ENCODE assay signal across 1 cellular context in the genomic region with DNA sequence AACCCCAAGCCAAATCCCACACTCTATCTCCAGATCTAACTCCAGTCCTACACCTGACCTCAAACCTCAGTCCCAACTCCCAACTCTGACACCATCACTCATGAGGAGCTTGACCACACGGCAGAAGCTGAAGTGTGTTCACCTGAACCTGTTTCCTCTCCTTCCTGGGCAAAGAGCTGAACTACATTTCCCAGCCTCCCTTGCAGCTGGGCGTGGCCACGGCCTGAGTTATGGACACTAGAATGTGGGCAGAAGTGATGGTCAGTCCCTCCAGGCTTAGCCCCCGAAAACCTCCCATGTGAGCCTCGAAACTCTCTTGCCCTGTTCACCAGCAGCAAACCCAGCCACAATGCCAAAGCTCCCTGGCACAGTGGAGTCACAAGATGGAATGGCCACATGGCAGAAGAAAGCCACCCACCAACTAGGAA.
A peak's percentile ranks its signal among the peaks of the same experiment; 100 is the strongest.
TF ChIP-seq lines count a peak whose summit lies in the region.

No MANE protein-coding gene starts in this region.

TF ChIP-seq in K562, 482 proteins besides CTCF, POLR2A, EP300 and RAD21:
- 0 out of 2 replicates have a peak, but pooled peaks have one; percentile 51 for TF ChIP-seq ELF4 (CRISPR knock-in tag; IDR thresholded peaks at IDR 0.05)
- TF ChIP-seq JUND (IDR thresholded peaks at IDR 0.05; ENCODE audit: borderline replicate concordance, low read depth, low read length), result 0 out of 2 replicates have a peak, but pooled peaks have one; percentile 17
- TF ChIP-seq JUND (tag; IDR thresholded peaks at IDR 0.05; ENCODE audit: borderline replicate concordance, low read depth, low read length), result no peak
- no peak for TF ChIP-seq ERF (CRISPR knock-in tag; IDR thresholded peaks at IDR 0.05)
- TF ChIP-seq HDAC1 (IDR thresholded peaks at IDR 0.05), result no peak
- TF ChIP-seq, protein P1, sequence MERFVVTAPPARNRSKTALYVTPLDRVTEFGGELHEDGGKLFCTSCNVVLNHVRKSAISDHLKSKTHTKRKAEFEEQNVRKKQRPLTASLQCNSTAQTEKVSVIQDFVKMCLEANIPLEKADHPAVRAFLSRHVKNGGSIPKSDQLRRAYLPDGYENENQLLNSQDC (CRISPR knock-in tag; IDR thresholded peaks at IDR 0.05), result no peak
- TF ChIP-seq CSDE1 (IDR thresholded peaks at IDR 0.05), result no peak
- peak; percentile 92 for TF ChIP-seq SP1 (CRISPR knock-in tag; IDR thresholded peaks at IDR 0.05)
- TF ChIP-seq ELF1 (tag; IDR thresholded peaks at IDR 0.05), result peak; percentile 53
- no peak for TF ChIP-seq PRPF4 (IDR thresholded peaks at IDR 0.05; ENCODE audit: insufficient read depth, low read depth, low read length, poor library complexity, severe bottlenecking)
- TF ChIP-seq, protein P2, sequence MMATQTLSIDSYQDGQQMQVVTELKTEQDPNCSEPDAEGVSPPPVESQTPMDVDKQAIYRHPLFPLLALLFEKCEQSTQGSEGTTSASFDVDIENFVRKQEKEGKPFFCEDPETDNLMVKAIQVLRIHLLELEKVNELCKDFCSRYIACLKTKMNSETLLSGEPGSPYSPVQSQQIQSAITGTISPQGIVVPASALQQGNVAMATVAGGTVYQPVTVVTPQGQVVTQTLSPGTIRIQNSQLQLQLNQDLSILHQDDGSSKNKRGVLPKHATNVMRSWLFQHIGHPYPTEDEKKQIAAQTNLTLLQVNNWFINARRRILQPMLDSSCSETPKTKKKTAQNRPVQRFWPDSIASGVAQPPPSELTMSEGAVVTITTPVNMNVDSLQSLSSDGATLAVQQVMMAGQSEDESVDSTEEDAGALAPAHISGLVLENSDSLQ (IDR thresholded peaks at IDR 0.05), result peak; percentile 70
- TF ChIP-seq GABPA (tag; conservative IDR thresholded peaks at IDR 0.05; ENCODE audit: low read depth), result no peak
- no peak for TF ChIP-seq NR1H2 (CRISPR knock-in tag; IDR thresholded peaks at IDR 0.05)
- TF ChIP-seq TCFL5 (CRISPR knock-in tag; conservative IDR thresholded peaks at IDR 0.05), result no peak
- no peak for TF ChIP-seq STAT5B (CRISPR knock-in tag; IDR thresholded peaks at IDR 0.05)
- no peak for TF ChIP-seq KDM2B (CRISPR knock-in tag; IDR thresholded peaks at IDR 0.05)
- TF ChIP-seq SIX5 (IDR thresholded peaks at IDR 0.05; ENCODE audit: borderline replicate concordance in 1 of 2, insufficient read depth in 1 of 2, low read depth in 1 of 2, low read length in 2 of 2), result peak; percentile 80 to 82
- TF ChIP-seq, protein P3, sequence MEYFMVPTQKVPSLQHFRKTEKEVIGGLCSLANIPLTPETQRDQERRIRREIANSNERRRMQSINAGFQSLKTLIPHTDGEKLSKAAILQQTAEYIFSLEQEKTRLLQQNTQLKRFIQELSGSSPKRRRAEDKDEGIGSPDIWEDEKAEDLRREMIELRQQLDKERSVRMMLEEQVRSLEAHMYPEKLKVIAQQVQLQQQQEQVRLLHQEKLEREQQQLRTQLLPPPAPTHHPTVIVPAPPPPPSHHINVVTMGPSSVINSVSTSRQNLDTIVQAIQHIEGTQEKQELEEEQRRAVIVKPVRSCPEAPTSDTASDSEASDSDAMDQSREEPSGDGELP (CRISPR knock-in tag; IDR thresholded peaks at IDR 0.05; ENCODE audit: borderline replicate concordance), result peak; percentile 49; the same call in 1 of the 2 replicates
- TF ChIP-seq, protein P4, sequence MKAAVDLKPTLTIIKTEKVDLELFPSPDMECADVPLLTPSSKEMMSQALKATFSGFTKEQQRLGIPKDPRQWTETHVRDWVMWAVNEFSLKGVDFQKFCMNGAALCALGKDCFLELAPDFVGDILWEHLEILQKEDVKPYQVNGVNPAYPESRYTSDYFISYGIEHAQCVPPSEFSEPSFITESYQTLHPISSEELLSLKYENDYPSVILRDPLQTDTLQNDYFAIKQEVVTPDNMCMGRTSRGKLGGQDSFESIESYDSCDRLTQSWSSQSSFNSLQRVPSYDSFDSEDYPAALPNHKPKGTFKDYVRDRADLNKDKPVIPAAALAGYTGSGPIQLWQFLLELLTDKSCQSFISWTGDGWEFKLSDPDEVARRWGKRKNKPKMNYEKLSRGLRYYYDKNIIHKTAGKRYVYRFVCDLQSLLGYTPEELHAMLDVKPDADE (conservative IDR thresholded peaks at IDR 0.05; ENCODE audit: control insufficient read depth, low read depth, low read length), result 0 out of 2 replicates have a peak, but pooled peaks have one; percentile 43
- TF ChIP-seq DPF2 (IDR thresholded peaks at IDR 0.05), result 0 out of 2 replicates have a peak, but pooled peaks have one; percentile 15
- TF ChIP-seq CREM (IDR thresholded peaks at IDR 0.05; ENCODE audit: low read depth), result peak; percentile 70
- TF ChIP-seq PYGO2 (tag; IDR thresholded peaks at IDR 0.05), result no peak
- TF ChIP-seq MYC (IDR thresholded peaks at IDR 0.05; ENCODE audit: low read depth, low read length), result 0 out of 2 replicates have a peak, but pooled peaks have one; percentile 40
- no peak for TF ChIP-seq MYC (CRISPR knock-in tag; IDR thresholded peaks at IDR 0.05; ENCODE audit: borderline replicate concordance, low read depth)
- no peak for TF ChIP-seq HNRNPUL1 (IDR thresholded peaks at IDR 0.05; ENCODE audit: low read length)
- TF ChIP-seq, protein P5, sequence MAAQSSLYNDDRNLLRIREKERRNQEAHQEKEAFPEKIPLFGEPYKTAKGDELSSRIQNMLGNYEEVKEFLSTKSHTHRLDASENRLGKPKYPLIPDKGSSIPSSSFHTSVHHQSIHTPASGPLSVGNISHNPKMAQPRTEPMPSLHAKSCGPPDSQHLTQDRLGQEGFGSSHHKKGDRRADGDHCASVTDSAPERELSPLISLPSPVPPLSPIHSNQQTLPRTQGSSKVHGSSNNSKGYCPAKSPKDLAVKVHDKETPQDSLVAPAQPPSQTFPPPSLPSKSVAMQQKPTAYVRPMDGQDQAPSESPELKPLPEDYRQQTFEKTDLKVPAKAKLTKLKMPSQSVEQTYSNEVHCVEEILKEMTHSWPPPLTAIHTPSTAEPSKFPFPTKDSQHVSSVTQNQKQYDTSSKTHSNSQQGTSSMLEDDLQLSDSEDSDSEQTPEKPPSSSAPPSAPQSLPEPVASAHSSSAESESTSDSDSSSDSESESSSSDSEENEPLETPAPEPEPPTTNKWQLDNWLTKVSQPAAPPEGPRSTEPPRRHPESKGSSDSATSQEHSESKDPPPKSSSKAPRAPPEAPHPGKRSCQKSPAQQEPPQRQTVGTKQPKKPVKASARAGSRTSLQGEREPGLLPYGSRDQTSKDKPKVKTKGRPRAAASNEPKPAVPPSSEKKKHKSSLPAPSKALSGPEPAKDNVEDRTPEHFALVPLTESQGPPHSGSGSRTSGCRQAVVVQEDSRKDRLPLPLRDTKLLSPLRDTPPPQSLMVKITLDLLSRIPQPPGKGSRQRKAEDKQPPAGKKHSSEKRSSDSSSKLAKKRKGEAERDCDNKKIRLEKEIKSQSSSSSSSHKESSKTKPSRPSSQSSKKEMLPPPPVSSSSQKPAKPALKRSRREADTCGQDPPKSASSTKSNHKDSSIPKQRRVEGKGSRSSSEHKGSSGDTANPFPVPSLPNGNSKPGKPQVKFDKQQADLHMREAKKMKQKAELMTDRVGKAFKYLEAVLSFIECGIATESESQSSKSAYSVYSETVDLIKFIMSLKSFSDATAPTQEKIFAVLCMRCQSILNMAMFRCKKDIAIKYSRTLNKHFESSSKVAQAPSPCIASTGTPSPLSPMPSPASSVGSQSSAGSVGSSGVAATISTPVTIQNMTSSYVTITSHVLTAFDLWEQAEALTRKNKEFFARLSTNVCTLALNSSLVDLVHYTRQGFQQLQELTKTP (IDR thresholded peaks at IDR 0.05; ENCODE audit: low read depth in 1 of 2, partially characterized antibody in 2 of 2), result peak in 1 of 2 experiments; percentile 84
- TF ChIP-seq, protein P6, sequence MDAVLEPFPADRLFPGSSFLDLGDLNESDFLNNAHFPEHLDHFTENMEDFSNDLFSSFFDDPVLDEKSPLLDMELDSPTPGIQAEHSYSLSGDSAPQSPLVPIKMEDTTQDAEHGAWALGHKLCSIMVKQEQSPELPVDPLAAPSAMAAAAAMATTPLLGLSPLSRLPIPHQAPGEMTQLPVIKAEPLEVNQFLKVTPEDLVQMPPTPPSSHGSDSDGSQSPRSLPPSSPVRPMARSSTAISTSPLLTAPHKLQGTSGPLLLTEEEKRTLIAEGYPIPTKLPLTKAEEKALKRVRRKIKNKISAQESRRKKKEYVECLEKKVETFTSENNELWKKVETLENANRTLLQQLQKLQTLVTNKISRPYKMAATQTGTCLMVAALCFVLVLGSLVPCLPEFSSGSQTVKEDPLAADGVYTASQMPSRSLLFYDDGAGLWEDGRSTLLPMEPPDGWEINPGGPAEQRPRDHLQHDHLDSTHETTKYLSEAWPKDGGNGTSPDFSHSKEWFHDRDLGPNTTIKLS (IDR thresholded peaks at IDR 0.05; ENCODE audit: borderline replicate concordance, low read depth), result 0 out of 2 replicates have a peak, but pooled peaks have one; percentile 37
- no peak for TF ChIP-seq ARID2 (IDR thresholded peaks at IDR 0.05)
- TF ChIP-seq MBD2 (IDR thresholded peaks at IDR 0.05; ENCODE audit: borderline replicate concordance, low read depth), result 0 out of 2 replicates have a peak, but pooled peaks have one; percentile 50
- TF ChIP-seq FOSL1 (tag; conservative IDR thresholded peaks at IDR 0.05), result no peak
- TF ChIP-seq ZNF143 (CRISPR knock-in tag; IDR thresholded peaks at IDR 0.05), result peak; percentile 92
- peak; percentile 63; the same call in 1 of the 2 replicates for TF ChIP-seq MIER1 (IDR thresholded peaks at IDR 0.05; ENCODE audit: low read depth)
- TF ChIP-seq NR2C2 (CRISPR knock-in tag; IDR thresholded peaks at IDR 0.05), result peak; percentile 35; the same call in 1 of the 2 replicates
- no peak for TF ChIP-seq NR2C2 (tag; IDR thresholded peaks at IDR 0.05)
- TF ChIP-seq TSC22D4 (tag; IDR thresholded peaks at IDR 0.05), result no peak
- TF ChIP-seq SMARCA5 (IDR thresholded peaks at IDR 0.05), result 0 out of 2 replicates have a peak, but pooled peaks have one; percentile 12
- TF ChIP-seq CTBP1 (IDR thresholded peaks at IDR 0.05; ENCODE audit: borderline replicate concordance), result peak; percentile 24; the same call in 1 of the 2 replicates
- TF ChIP-seq MEIS2 (IDR thresholded peaks at IDR 0.05; ENCODE audit: partially characterized antibody), result peak; percentile 45
- no peak for TF ChIP-seq TEAD4 (IDR thresholded peaks at IDR 0.05; ENCODE audit: low read length)
- no peak for TF ChIP-seq TEAD4 (CRISPR knock-in tag; IDR thresholded peaks at IDR 0.05; ENCODE audit: borderline replicate concordance)
- TF ChIP-seq YY1 (IDR thresholded peaks at IDR 0.05; ENCODE audit: borderline replicate concordance in 1 of 3, control insufficient read depth in 1 of 3, extremely low read depth in 1 of 3, insufficient read depth in 3 of 3, insufficient read length in 1 of 3, insufficient replicate concordance in 2 of 3, low read depth in 1 of 3, low read length in 2 of 3), result peak in 1 of 3 experiments; percentile 55
- TF ChIP-seq HCFC1 (IDR thresholded peaks at IDR 0.05; ENCODE audit: low read depth, low read length), result peak; percentile 94
- TF ChIP-seq KDM5B (IDR thresholded peaks at IDR 0.05; ENCODE audit: insufficient replicate concordance, low read depth, low read length), result no peak
- no peak for TF ChIP-seq ZNF695 (CRISPR knock-in tag; IDR thresholded peaks at IDR 0.05)
- no peak for TF ChIP-seq ZNF41 (CRISPR knock-in tag; conservative IDR thresholded peaks at IDR 0.05)
- no peak for TF ChIP-seq TOE1 (IDR thresholded peaks at IDR 0.05; ENCODE audit: borderline replicate concordance)
- TF ChIP-seq TOE1 (CRISPR knock-in tag; IDR thresholded peaks at IDR 0.05; ENCODE audit: borderline replicate concordance, low read depth), result no peak
- TF ChIP-seq EHMT2 (IDR thresholded peaks at IDR 0.05), result peak; percentile 81
- TF ChIP-seq, protein P7, sequence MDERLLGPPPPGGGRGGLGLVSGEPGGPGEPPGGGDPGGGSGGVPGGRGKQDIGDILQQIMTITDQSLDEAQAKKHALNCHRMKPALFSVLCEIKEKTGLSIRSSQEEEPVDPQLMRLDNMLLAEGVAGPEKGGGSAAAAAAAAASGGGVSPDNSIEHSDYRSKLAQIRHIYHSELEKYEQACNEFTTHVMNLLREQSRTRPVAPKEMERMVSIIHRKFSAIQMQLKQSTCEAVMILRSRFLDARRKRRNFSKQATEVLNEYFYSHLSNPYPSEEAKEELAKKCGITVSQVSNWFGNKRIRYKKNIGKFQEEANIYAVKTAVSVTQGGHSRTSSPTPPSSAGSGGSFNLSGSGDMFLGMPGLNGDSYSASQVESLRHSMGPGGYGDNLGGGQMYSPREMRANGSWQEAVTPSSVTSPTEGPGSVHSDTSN (CRISPR knock-in tag; IDR thresholded peaks at IDR 0.05; ENCODE audit: low read depth), result no peak
- TF ChIP-seq, protein P7 (tag; conservative IDR thresholded peaks at IDR 0.05; ENCODE audit: low read depth), result peak; percentile 23; the same call in 1 of the 2 replicates
- peak; percentile 15; the same call in 1 of the 2 replicates for TF ChIP-seq ETV1 (tag; conservative IDR thresholded peaks at IDR 0.05; ENCODE audit: low read depth)
- TF ChIP-seq ZNF766 (CRISPR knock-in tag; conservative IDR thresholded peaks at IDR 0.05), result 0 out of 2 replicates have a peak, but pooled peaks have one; percentile 26
- TF ChIP-seq ZNF551 (CRISPR knock-in tag; IDR thresholded peaks at IDR 0.05), result no peak
- TF ChIP-seq, protein P8, sequence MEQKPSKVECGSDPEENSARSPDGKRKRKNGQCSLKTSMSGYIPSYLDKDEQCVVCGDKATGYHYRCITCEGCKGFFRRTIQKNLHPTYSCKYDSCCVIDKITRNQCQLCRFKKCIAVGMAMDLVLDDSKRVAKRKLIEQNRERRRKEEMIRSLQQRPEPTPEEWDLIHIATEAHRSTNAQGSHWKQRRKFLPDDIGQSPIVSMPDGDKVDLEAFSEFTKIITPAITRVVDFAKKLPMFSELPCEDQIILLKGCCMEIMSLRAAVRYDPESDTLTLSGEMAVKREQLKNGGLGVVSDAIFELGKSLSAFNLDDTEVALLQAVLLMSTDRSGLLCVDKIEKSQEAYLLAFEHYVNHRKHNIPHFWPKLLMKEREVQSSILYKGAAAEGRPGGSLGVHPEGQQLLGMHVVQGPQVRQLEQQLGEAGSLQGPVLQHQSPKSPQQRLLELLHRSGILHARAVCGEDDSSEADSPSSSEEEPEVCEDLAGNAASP (IDR thresholded peaks at IDR 0.05), result no peak
- no peak for TF ChIP-seq NFRKB (IDR thresholded peaks at IDR 0.05; ENCODE audit: low read depth)
